8 cellular contexts compared by ENCODE assay signal in the genomic region with DNA sequence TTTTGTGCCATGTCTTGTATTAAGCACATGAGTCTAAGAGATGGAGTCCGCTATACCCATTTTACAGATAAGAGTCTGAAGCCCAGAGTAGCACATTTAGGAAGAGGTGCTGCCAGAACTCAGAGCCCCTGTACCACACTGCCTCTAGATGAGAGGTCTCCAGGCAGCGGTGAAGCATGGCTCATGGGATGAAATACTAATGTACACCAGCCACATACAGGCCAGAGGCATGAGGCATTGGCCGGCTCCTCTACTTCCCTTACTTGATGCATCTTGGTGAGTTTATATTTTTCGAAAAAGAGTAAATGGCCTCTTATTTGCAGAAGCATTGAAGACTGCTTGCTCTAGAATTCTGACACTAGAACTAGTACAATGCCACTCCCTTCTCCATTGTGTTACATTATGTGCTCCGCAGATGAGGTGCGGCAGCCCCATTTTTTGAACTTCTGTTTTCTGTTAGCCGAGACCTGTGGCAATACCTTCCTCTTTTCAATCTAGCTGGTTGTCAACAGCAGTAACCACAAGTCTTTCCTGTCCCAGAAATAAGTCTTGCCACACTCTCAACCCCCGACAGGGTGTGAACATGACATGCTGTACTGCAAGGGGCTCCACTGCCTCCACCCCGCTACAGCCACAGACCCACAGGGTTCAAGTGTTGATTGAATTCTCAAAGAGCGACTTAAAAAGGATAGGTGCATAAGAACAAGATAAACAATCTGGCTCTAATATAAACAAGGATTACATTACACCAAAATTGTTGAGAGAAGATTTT.
DNase-seq lines count a peak whose midpoint lies in the region; ATAC-seq and TF ChIP-seq lines count a peak whose summit lies in the region.

No MANE protein-coding gene starts in this region.

- H3K27me3 ChIP-seq in upper lobe of left lung = no peaks in the 10 kb centered on the region
- H3K27me3 ChIP-seq in ovary = no peaks in the 10 kb centered on the region

- POLR2A ChIA-PET in activated naive CD8-positive, alpha-beta T cell treated with anti-CD3 and anti-CD28 coated beads, Interleukin-2, amount 10 ng/mL, durations not matched to agents 7 days and 5 days (lab: Charles Lee) = interaction anchor here (0.6 to 18.3 kb wide), 9 partner anchors 13 to 146 kb away, joined by 3 to 996 read pairs (median 13); a partner anchor contains a TSS

- H3K36me3 ChIP-seq in upper lobe of left lung (peaks cover 0 to 2% (median 0%) of the 10 kb centered on the region in 4 donors), ovary (no peaks in the 10 kb centered on the region)

- DNase-seq in SKM-1 (lab: John Stamatoyannopoulos, UW; ENCODE audit: unreplicated experiment) (peak; percentile 67), naive B cell (peak; percentile 87), upper lobe of left lung (peak in 1 of 2 donors; percentile 90), ovary (no peak), hepatic stellate cell (ENCODE audit: low spot score) (no peak)
- DNase-seq in activated naive CD8-positive, alpha-beta T cell treated with anti-CD3 and anti-CD28 coated beads, Interleukin-2, amount 10 ng/mL, durations not matched to agents 7 days and 5 days = peak; percentile 72

- H3K27me3 Mint-ChIP-seq in activated naive CD8-positive, alpha-beta T cell treated with anti-CD3 and anti-CD28 coated beads, Interleukin-2, amount 10 ng/mL, durations not matched to agents 7 days and 5 days = no peaks in the 10 kb centered on the region
- no peaks in the 10 kb centered on the region for H3K27me3 Mint-ChIP-seq in naive B cell

- peaks cover 17% of the 10 kb centered on the region for H3K36me3 Mint-ChIP-seq in activated naive CD8-positive, alpha-beta T cell treated with anti-CD3 and anti-CD28 coated beads, Interleukin-2, amount 10 ng/mL, durations not matched to agents 7 days and 5 days
- H3K36me3 Mint-ChIP-seq in naive B cell = peaks cover 0 to 4% of the 10 kb centered on the region in 2 donors

- peak overlapping the region; percentile 99 for H3K27ac Mint-ChIP-seq in activated naive CD8-positive, alpha-beta T cell treated with anti-CD3 and anti-CD28 coated beads, Interleukin-2, amount 10 ng/mL, durations not matched to agents 7 days and 5 days
- H3K27ac Mint-ChIP-seq in naive B cell = peak overlapping the region in 5 of 6 donors; percentile 84 to 99 (median 97)

- peaks cover 30 to 62% (median 43%) of the 10 kb centered on the region in 4 donors for H3K4me1 ChIP-seq in upper lobe of left lung
- peaks cover 3% of the 10 kb centered on the region for H3K4me1 ChIP-seq in ovary (ENCODE audit: insufficient read depth)

- H3K27ac ChIP-seq in upper lobe of left lung (peak overlapping the region; percentile 89 to 97 (median 92)), ovary (no peak overlapping the region)

- intact Hi-C loops in ovary (cut with DNase I) = no loop called here

- no peaks in the 10 kb centered on the region for H3K9me3 Mint-ChIP-seq in activated naive CD8-positive, alpha-beta T cell treated with anti-CD3 and anti-CD28 coated beads, Interleukin-2, amount 10 ng/mL, durations not matched to agents 7 days and 5 days
- no peaks in the 10 kb centered on the region for H3K9me3 Mint-ChIP-seq in naive B cell

- WGBS in upper lobe of left lung, 2 donors = 46 to 57% methylated on average over 10 of the region's 10 CpGs
- 92 to 93% (median 92%) methylated on average over 10 of the region's 10 CpGs for WGBS in ovary, 3 donors

- no peaks in the 10 kb centered on the region for H3K9me3 ChIP-seq in upper lobe of left lung
- H3K9me3 ChIP-seq in ovary = no peaks in the 10 kb centered on the region

- ATAC-seq in GM18517 (IDR thresholded peaks at IDR 0.05; ENCODE audit: unreplicated experiment) (peak; percentile 73), HG02885 (IDR thresholded peaks at IDR 0.05; ENCODE audit: poor library complexity, unreplicated experiment) (peak; percentile 71), naive B cell (ENCODE audit: low read depth in 2 of 2) (peak; percentile 71 to 78), upper lobe of left lung (ENCODE audit: low FRiP score in 2 of 2) (peak; percentile 60 to 83)
- ATAC-seq in activated naive CD8-positive, alpha-beta T cell treated with anti-CD3 and anti-CD28 coated beads, Interleukin-2, amount 10 ng/mL, durations not matched to agents 7 days and 5 days (ENCODE audit: low read depth) = peak; percentile 69

- TF ChIP-seq EP300 in upper lobe of left lung (IDR thresholded peaks at IDR 0.05) (peak in 2 of 4 donors; percentile 86 to 92), ovary (IDR thresholded peaks at IDR 0.05) (no peak)

- peak in 2 of 6 experiments; percentile 9 to 17 for TF ChIP-seq CTCF in upper lobe of left lung (IDR thresholded peaks at IDR 0.05)
- no peak for TF ChIP-seq CTCF in ovary (IDR thresholded peaks at IDR 0.05)

- peak in 1 of 4 donors; percentile 68 for TF ChIP-seq POLR2A in upper lobe of left lung (IDR thresholded peaks at IDR 0.05)
- no peak for TF ChIP-seq POLR2A in ovary (IDR thresholded peaks at IDR 0.05)

- no peak overlapping the region for H3K4me3 Mint-ChIP-seq in activated naive CD8-positive, alpha-beta T cell treated with anti-CD3 and anti-CD28 coated beads, Interleukin-2, amount 10 ng/mL, durations not matched to agents 7 days and 5 days
- H3K4me3 Mint-ChIP-seq in naive B cell = peak overlapping the region in 3 of 8 donors; percentile 98 to 100 (median 99)

- H3K4me3 ChIP-seq in upper lobe of left lung (peak overlapping the region in 1 of 4 donors; percentile 55), ovary (no peak overlapping the region)

- peaks cover 45% of the 10 kb centered on the region for H3K4me1 Mint-ChIP-seq in activated naive CD8-positive, alpha-beta T cell treated with anti-CD3 and anti-CD28 coated beads, Interleukin-2, amount 10 ng/mL, durations not matched to agents 7 days and 5 days
- H3K4me1 Mint-ChIP-seq in naive B cell = peaks cover 45 to 60% (median 52%) of the 10 kb centered on the region in 3 donors

Comparison
In these comparisons a context has a peak if more than half of its experiments do, and no peak if none do; other contexts are left out.
1. DNase-seq: peak in SKM-1 (single experiment), activated naive CD8-positive, alpha-beta T cell treated with anti-CD3 and anti-CD28 coated beads, Interleukin-2, amount 10 ng/mL, durations not matched to agents 7 days and 5 days (single experiment) and naive B cell (single experiment); none in ovary (0 of 5) and hepatic stellate cell (single experiment).
2. H3K27ac ChIP-seq: peak in upper lobe of left lung (4 of 4); none in ovary (0 of 2).
3. Peak in every context shown above with its lines, with median percentiles within 50 percentile points of each other: ATAC-seq.